In the genomic region with DNA sequence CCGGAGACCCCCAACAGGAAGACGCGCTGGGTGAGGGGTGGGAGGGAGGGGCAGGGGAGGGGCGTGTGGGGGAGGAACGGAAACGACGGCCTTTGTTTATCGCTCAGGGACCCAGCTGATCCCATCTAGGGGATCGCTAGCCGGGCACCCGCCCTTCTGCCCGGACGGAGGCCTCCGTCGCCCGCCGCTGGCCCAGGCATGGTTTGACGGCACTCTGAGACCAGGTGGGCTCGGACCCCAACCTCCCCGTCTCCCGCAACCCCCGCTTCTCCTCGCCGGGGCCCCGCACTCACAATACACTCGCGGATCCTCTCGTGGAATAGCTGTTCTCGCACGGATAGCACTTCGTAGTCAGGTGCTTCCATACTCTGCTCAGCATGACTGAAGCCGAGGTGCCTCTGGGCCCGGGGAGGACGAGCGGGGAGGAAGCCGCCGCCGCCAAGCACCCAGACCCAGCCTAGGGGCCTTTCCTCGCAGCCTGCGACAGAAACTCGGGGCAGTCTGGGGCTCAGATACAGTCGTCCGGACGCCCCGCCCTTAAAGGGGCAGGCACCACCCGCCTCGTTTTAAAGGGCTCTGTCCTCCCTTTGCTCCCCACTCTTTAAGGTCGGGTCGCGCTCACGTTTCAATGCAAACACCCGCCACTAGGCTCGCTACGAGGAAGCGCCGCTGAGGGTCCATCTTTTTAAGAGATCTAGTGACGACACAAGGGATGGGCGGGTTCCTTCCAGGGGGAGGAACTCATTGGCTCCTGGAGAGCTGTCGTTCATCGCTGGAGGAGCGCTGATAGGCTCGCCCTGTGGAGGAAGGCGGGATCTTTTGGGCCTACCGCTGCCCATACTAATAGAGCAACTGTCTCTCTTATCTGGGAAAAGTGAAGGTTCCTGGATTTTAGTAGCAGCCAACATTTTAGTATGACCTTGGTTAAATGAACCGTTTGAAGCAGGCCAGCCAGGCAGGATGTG, we compare ENCODE assay signal across 1 cellular context.
TF ChIP-seq lines count a peak whose summit lies in the region.

A gene with protein sequence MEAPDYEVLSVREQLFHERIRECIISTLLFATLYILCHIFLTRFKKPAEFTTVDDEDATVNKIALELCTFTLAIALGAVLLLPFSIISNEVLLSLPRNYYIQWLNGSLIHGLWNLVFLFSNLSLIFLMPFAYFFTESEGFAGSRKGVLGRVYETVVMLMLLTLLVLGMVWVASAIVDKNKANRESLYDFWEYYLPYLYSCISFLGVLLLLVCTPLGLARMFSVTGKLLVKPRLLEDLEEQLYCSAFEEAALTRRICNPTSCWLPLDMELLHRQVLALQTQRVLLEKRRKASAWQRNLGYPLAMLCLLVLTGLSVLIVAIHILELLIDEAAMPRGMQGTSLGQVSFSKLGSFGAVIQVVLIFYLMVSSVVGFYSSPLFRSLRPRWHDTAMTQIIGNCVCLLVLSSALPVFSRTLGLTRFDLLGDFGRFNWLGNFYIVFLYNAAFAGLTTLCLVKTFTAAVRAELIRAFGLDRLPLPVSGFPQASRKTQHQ (minus strand): TSS at position 657 of the 965 bp plus-strand sequence. CDS start 292 bp downstream, at position 365.

TF ChIP-seq in HepG2, 621 proteins besides CTCF, POLR2A, EP300 and RAD21 (continued from another document and continues in another):
- TF ChIP-seq, protein P1, sequence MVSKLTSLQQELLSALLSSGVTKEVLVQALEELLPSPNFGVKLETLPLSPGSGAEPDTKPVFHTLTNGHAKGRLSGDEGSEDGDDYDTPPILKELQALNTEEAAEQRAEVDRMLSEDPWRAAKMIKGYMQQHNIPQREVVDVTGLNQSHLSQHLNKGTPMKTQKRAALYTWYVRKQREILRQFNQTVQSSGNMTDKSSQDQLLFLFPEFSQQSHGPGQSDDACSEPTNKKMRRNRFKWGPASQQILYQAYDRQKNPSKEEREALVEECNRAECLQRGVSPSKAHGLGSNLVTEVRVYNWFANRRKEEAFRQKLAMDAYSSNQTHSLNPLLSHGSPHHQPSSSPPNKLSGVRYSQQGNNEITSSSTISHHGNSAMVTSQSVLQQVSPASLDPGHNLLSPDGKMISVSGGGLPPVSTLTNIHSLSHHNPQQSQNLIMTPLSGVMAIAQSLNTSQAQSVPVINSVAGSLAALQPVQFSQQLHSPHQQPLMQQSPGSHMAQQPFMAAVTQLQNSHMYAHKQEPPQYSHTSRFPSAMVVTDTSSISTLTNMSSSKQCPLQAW (CRISPR knock-in tag; IDR thresholded peaks at IDR 0.05): peak; percentile 62; the same call in 1 of the 2 replicates
- TF ChIP-seq CC2D1A (CRISPR knock-in tag; IDR thresholded peaks at IDR 0.05) (no peak), NKX3-1 (CRISPR knock-in tag; IDR thresholded peaks at IDR 0.05) (0 out of 2 replicates have a peak, but pooled peaks have one; percentile 33), KDM6A (CRISPR knock-in tag; IDR thresholded peaks at IDR 0.05; ENCODE audit: low read depth) (no peak), MXD4 (CRISPR knock-in tag; IDR thresholded peaks at IDR 0.05) (no peak), JARID2 (CRISPR knock-in tag; IDR thresholded peaks at IDR 0.05; ENCODE audit: insufficient replicate concordance) (no peak), CHCHD3 (CRISPR knock-in tag; IDR thresholded peaks at IDR 0.05) (no peak), ATM (IDR thresholded peaks at IDR 0.05; ENCODE audit: borderline replicate concordance) (no peak), SALL2 (CRISPR knock-in tag; IDR thresholded peaks at IDR 0.05) (peak; percentile 44; the same call in 1 of the 2 replicates), HNF4G (IDR thresholded peaks at IDR 0.05; ENCODE audit: borderline replicate concordance, low read depth, low read length) (no peak), HNF4G (CRISPR knock-in tag; IDR thresholded peaks at IDR 0.05; ENCODE audit: borderline replicate concordance, low read depth) (no peak), ZNF557 (CRISPR knock-in tag; IDR thresholded peaks at IDR 0.05) (no peak), EED (CRISPR knock-in tag; IDR thresholded peaks at IDR 0.05) (no peak), FOXA1 (IDR thresholded peaks at IDR 0.05) (no peak), FOXA1 (CRISPR knock-in tag; IDR thresholded peaks at IDR 0.05) (0 out of 2 replicates have a peak, but pooled peaks have one; percentile 20), ZNF253 (CRISPR knock-in tag; IDR thresholded peaks at IDR 0.05; ENCODE audit: borderline replicate concordance) (no peak), HNF4A (CRISPR knock-in tag; IDR thresholded peaks at IDR 0.05) (0 out of 2 replicates have a peak, but pooled peaks have one; percentile 21), ZNF703 (CRISPR knock-in tag; IDR thresholded peaks at IDR 0.05; ENCODE audit: borderline replicate concordance) (no peak), ZFAT (CRISPR knock-in tag; conservative IDR thresholded peaks at IDR 0.05) (no peak), NCOA5 (CRISPR knock-in tag; IDR thresholded peaks at IDR 0.05) (no peak), ZKSCAN5 (CRISPR knock-in tag; IDR thresholded peaks at IDR 0.05) (no peak), ZNF552 (CRISPR knock-in tag; IDR thresholded peaks at IDR 0.05; ENCODE audit: borderline replicate concordance) (no peak), WIZ (CRISPR knock-in tag; IDR thresholded peaks at IDR 0.05) (no peak), RFX5 (IDR thresholded peaks at IDR 0.05; ENCODE audit: low read depth, low read length) (no peak), DNMT1 (CRISPR knock-in tag; IDR thresholded peaks at IDR 0.05) (no peak), HNRNPK (IDR thresholded peaks at IDR 0.05; ENCODE audit: low read depth, low read length, poor library complexity, severe bottlenecking) (peak; percentile 45), SAFB2 (CRISPR knock-in tag; IDR thresholded peaks at IDR 0.05; ENCODE audit: borderline replicate concordance, low read depth) (no peak), NCOA2 (CRISPR knock-in tag; IDR thresholded peaks at IDR 0.05) (no peak), SETDB1 (CRISPR knock-in tag; IDR thresholded peaks at IDR 0.05; ENCODE audit: borderline replicate concordance) (no peak), AHR (CRISPR knock-in tag; IDR thresholded peaks at IDR 0.05) (no peak), ZNF232 (CRISPR knock-in tag; IDR thresholded peaks at IDR 0.05; ENCODE audit: borderline replicate concordance) (peak; percentile 92; the same call in 1 of the 2 replicates), NRL (CRISPR knock-in tag; IDR thresholded peaks at IDR 0.05; ENCODE audit: borderline replicate concordance) (peak; percentile 38; the same call in 1 of the 2 replicates), ZMYM4 (CRISPR knock-in tag; IDR thresholded peaks at IDR 0.05) (peak; percentile 87), FOXP1 (IDR thresholded peaks at IDR 0.05) (no peak), FOXP1 (CRISPR knock-in tag; IDR thresholded peaks at IDR 0.05) (no peak), ZBTB3 (CRISPR knock-in tag; IDR thresholded peaks at IDR 0.05; ENCODE audit: borderline replicate concordance, low read depth) (no peak), FOXO1 (CRISPR knock-in tag; IDR thresholded peaks at IDR 0.05) (no peak), ELF1 (CRISPR knock-in tag; IDR thresholded peaks at IDR 0.05) (peak; percentile 76), ZNF776 (CRISPR knock-in tag; IDR thresholded peaks at IDR 0.05) (no peak), ZNF501 (CRISPR knock-in tag; IDR thresholded peaks at IDR 0.05) (peak; percentile 62; the same call in 1 of the 2 replicates), CBFB (CRISPR knock-in tag; IDR thresholded peaks at IDR 0.05) (no peak), CENPT (CRISPR knock-in tag; IDR thresholded peaks at IDR 0.05; ENCODE audit: low read depth) (no peak), ZNF737 (CRISPR knock-in tag; IDR thresholded peaks at IDR 0.05; ENCODE audit: borderline replicate concordance) (no peak)
- TF ChIP-seq, protein P2, sequence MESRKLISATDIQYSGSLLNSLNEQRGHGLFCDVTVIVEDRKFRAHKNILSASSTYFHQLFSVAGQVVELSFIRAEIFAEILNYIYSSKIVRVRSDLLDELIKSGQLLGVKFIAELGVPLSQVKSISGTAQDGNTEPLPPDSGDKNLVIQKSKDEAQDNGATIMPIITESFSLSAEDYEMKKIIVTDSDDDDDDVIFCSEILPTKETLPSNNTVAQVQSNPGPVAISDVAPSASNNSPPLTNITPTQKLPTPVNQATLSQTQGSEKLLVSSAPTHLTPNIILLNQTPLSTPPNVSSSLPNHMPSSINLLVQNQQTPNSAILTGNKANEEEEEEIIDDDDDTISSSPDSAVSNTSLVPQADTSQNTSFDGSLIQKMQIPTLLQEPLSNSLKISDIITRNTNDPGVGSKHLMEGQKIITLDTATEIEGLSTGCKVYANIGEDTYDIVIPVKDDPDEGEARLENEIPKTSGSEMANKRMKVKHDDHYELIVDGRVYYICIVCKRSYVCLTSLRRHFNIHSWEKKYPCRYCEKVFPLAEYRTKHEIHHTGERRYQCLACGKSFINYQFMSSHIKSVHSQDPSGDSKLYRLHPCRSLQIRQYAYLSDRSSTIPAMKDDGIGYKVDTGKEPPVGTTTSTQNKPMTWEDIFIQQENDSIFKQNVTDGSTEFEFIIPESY (CRISPR knock-in tag; IDR thresholded peaks at IDR 0.05): no peak
- TF ChIP-seq, protein P3, sequence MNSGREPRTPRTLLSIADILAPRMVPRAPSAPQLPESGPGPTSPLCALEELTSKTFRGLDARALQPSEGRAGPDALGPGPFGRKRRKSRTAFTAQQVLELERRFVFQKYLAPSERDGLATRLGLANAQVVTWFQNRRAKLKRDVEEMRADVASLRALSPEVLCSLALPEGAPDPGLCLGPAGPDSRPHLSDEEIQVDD (CRISPR knock-in tag; IDR thresholded peaks at IDR 0.05; ENCODE audit: borderline replicate concordance): no peak
- TF ChIP-seq, protein P4, sequence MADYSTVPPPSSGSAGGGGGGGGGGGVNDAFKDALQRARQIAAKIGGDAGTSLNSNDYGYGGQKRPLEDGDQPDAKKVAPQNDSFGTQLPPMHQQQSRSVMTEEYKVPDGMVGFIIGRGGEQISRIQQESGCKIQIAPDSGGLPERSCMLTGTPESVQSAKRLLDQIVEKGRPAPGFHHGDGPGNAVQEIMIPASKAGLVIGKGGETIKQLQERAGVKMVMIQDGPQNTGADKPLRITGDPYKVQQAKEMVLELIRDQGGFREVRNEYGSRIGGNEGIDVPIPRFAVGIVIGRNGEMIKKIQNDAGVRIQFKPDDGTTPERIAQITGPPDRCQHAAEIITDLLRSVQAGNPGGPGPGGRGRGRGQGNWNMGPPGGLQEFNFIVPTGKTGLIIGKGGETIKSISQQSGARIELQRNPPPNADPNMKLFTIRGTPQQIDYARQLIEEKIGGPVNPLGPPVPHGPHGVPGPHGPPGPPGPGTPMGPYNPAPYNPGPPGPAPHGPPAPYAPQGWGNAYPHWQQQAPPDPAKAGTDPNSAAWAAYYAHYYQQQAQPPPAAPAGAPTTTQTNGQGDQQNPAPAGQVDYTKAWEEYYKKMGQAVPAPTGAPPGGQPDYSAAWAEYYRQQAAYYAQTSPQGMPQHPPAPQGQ (CRISPR knock-in tag; IDR thresholded peaks at IDR 0.05; ENCODE audit: borderline replicate concordance): no peak
- TF ChIP-seq, protein P5, sequence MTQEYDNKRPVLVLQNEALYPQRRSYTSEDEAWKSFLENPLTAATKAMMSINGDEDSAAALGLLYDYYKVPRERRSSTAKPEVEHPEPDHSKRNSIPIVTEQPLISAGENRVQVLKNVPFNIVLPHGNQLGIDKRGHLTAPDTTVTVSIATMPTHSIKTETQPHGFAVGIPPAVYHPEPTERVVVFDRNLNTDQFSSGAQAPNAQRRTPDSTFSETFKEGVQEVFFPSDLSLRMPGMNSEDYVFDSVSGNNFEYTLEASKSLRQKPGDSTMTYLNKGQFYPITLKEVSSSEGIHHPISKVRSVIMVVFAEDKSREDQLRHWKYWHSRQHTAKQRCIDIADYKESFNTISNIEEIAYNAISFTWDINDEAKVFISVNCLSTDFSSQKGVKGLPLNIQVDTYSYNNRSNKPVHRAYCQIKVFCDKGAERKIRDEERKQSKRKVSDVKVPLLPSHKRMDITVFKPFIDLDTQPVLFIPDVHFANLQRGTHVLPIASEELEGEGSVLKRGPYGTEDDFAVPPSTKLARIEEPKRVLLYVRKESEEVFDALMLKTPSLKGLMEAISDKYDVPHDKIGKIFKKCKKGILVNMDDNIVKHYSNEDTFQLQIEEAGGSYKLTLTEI (CRISPR knock-in tag; conservative IDR thresholded peaks at IDR 0.05): no peak
- TF ChIP-seq, protein P6, sequence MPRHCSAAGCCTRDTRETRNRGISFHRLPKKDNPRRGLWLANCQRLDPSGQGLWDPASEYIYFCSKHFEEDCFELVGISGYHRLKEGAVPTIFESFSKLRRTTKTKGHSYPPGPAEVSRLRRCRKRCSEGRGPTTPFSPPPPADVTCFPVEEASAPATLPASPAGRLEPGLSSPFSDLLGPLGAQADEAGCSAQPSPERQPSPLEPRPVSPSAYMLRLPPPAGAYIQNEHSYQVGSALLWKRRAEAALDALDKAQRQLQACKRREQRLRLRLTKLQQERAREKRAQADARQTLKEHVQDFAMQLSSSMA (CRISPR knock-in tag; IDR thresholded peaks at IDR 0.05): no peak
- TF ChIP-seq, protein P7, sequence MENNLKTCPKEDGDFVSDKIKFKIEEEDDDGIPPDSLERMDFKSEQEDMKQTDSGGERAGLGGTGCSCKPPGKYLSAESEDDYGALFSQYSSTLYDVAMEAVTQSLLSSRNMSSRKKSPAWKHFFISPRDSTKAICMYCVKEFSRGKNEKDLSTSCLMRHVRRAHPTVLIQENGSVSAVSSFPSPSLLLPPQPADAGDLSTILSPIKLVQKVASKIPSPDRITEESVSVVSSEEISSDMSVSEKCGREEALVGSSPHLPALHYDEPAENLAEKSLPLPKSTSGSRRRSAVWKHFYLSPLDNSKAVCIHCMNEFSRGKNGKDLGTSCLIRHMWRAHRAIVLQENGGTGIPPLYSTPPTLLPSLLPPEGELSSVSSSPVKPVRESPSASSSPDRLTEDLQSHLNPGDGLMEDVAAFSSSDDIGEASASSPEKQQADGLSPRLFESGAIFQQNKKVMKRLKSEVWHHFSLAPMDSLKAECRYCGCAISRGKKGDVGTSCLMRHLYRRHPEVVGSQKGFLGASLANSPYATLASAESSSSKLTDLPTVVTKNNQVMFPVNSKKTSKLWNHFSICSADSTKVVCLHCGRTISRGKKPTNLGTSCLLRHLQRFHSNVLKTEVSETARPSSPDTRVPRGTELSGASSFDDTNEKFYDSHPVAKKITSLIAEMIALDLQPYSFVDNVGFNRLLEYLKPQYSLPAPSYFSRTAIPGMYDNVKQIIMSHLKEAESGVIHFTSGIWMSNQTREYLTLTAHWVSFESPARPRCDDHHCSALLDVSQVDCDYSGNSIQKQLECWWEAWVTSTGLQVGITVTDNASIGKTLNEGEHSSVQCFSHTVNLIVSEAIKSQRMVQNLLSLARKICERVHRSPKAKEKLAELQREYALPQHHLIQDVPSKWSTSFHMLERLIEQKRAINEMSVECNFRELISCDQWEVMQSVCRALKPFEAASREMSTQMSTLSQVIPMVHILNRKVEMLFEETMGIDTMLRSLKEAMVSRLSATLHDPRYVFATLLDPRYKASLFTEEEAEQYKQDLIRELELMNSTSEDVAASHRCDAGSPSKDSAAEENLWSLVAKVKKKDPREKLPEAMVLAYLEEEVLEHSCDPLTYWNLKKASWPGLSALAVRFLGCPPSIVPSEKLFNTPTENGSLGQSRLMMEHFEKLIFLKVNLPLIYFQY (CRISPR knock-in tag; IDR thresholded peaks at IDR 0.05; ENCODE audit: borderline replicate concordance): peak; percentile 43; the same call in 1 of the 2 replicates
